ENCODE assay signal across 12 cellular contexts in the genomic region with DNA sequence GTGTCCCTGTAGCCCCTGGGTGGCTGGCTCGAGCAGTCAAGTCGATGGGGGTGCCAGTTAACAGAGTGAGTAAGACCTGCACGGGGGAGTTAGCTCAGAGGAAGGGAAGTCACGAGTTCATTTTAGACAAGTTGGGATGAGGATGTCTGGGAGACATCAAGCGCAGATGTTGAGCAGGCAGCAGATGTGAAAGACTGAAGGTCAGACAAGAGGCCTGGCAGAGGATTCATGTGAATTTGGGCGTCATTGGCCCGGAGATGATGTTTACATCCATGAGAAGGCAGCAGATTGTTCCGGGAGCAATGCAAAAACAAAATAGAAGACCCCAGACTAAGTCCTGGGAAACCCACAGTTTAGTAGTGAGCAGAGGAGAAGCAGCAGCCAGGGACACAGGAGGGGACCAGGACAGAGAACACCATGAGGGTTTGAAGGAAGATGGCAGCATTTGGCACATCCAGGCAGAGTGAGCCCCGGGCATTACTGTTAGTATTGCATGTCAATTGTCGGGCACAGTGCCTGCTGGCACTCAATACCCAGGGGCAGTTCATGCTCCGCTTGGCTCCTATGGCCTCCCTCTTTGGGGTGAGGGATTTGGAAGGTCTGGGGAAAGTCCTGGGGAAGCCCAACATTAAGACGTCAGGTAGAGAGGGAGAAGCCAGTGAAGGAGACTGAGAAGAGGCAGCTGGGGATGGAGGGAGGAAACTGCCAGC. TPM values are rescaled to one million over a fixed set of nuclear protein-coding genes. Genes with fewer than 3 reads are reported as not detected.
DNase-seq lines count a peak whose midpoint lies in the region; TF ChIP-seq lines count a peak whose summit lies in the region.
"Had no signal": no experiment of that assay in that cellular context is flagged by ENCODE, and none has a peak within 500 bp of the region (broad histone marks: within the 10 kb centered on the region; RNA-seq: fewer than 3 reads in every experiment).

No MANE protein-coding gene starts in this region.

- no peaks in the 10 kb centered on the region for H3K9me3 ChIP-seq in WERI-Rb-1 (ENCODE audit: severe bottlenecking)
- no peaks in the 10 kb centered on the region for H3K9me3 ChIP-seq in ovary

- WGBS in ovary, 3 donors = 17 to 26% (median 25%) methylated on average over 12 of the region's 12 CpGs

- H3K4me3 ChIP-seq in WERI-Rb-1 (ENCODE audit: low read depth, low read length) = no peak overlapping the region
- no peak overlapping the region for H3K4me3 ChIP-seq in fibroblast of villous mesenchyme (ENCODE audit: low read depth, low read length)
- no peak overlapping the region for H3K4me3 ChIP-seq in ovary
- H3K4me3 ChIP-seq: SK-N-MC had no signal

- no peaks in the 10 kb centered on the region for H3K27me3 ChIP-seq in WERI-Rb-1 (ENCODE audit: insufficient read depth, low read depth, severe bottlenecking)
- no peaks in the 10 kb centered on the region for H3K27me3 ChIP-seq in ovary

- H3K4me1 ChIP-seq in ovary (ENCODE audit: insufficient read depth) = peaks cover 65% of the 10 kb centered on the region

- peak overlapping the region; percentile 83 for H3K27ac ChIP-seq in WERI-Rb-1
- H3K27ac ChIP-seq in ovary = peak overlapping the region; percentile 64 to 78
- H3K27ac ChIP-seq: SK-N-MC had no signal

- intact Hi-C loops in ovary (cut with DNase I) = loop anchor here in 1 of 4 donors (5.0 kb wide), 1 partner anchor 85 kb away; no protein-coding TSS in a partner anchor

- TF ChIP-seq EP300 in ovary (IDR thresholded peaks at IDR 0.05) = peak; percentile 14

- no peak for TF ChIP-seq CTCF in WERI-Rb-1 (IDR thresholded peaks at IDR 0.05; ENCODE audit: low read depth, low read length)
- TF ChIP-seq CTCF in fibroblast of villous mesenchyme (IDR thresholded peaks at IDR 0.05; ENCODE audit: insufficient read depth, low read depth, low read length) = no peak
- no peak for TF ChIP-seq CTCF in ovary (IDR thresholded peaks at IDR 0.05)

- DNase-seq in AG08395 (ENCODE audit: low spot score) = peak; percentile 73
- no peak for DNase-seq in WERI-Rb-1
- DNase-seq in fibroblast of villous mesenchyme (ENCODE audit: low read depth) = peak; percentile 98
- DNase-seq in ovary = peak; percentile 58 to 72 (median 68)
- no peak for DNase-seq in RKO (ENCODE audit: low spot score)
- DNase-seq in stimulated activated CD4-positive, alpha-beta T cell treated with anti-CD3 and anti-CD28 coated beads, Interleukin-12 subunit alpha, Interleukin-12 subunit beta, amount 100 ng/mL, for 4 hours = no peak
- no peak for DNase-seq in stimulated activated naive CD4-positive, alpha-beta T cell treated with Interleukin-2 at 50 U/mL for 16 hours (lab: John Stamatoyannopoulos, UW)
- no peak for DNase-seq in activated CD4-positive, alpha-beta T cell treated with anti-CD3 and anti-CD28 coated beads for 1 hour
- DNase-seq: activated naive CD8-positive, alpha-beta T cell treated with anti-CD3 and anti-CD28 coated beads, Interleukin-2, amount 10 ng/mL, durations not matched to agents 7 days and 5 days; NCI-H1417 treated with DMSO at 0.1 percent for 48 hours; NCI-H526 had no signal

- no peak for TF ChIP-seq POLR2A in ovary (IDR thresholded peaks at IDR 0.05)

- H3K36me3 ChIP-seq in WERI-Rb-1 (no peaks in the 10 kb centered on the region), ovary (no peaks in the 10 kb centered on the region)

RNA-seq across cellular contexts. Expression of a gene that starts 15.1 kb away (rescaled TPM):
- total RNA-seq in fibroblast of villous mesenchyme (210 and 339 TPM in 2 replicates), ovary (10 to 100 TPM; 31.4 to 85.0 (median 61.7) TPM)
- polyA plus RNA-seq in ovary = 10 to 100 TPM; 32.2 to 37.8 TPM

Comparison
In these comparisons a context has a peak if more than half of its experiments do, and no peak if none do; other contexts are left out.
1. DNase-seq: peak in AG08395 (single experiment), fibroblast of villous mesenchyme (single experiment) and ovary (5 of 5); none in WERI-Rb-1 (single experiment), RKO (single experiment), stimulated activated CD4-positive, alpha-beta T cell treated with anti-CD3 and anti-CD28 coated beads, Interleukin-12 subunit alpha, Interleukin-12 subunit beta, amount 100 ng/mL, for 4 hours (single experiment), stimulated activated naive CD4-positive, alpha-beta T cell treated with Interleukin-2 at 50 U/mL for 16 hours (single experiment) and activated CD4-positive, alpha-beta T cell treated with anti-CD3 and anti-CD28 coated beads for 1 hour (single experiment).